11 cellular contexts compared by ENCODE assay signal in genomic region chr6:148521586-148521985, GRCh38.
DNase-seq lines count a peak whose midpoint lies in the region; ATAC-seq and TF ChIP-seq lines count a peak whose summit lies in the region.
"Had no signal": no experiment of that assay in that cellular context is flagged by ENCODE, and none has a peak within 500 bp of the region (broad histone marks: within the 10 kb centered on the region; RNA-seq: fewer than 3 reads in every experiment).

No MANE protein-coding gene starts in this region.

- peak overlapping the region; percentile 38 to 82 (median 60) for H3K27ac ChIP-seq in gastroesophageal sphincter
- H3K27ac ChIP-seq in suprapubic skin, result peak overlapping the region; percentile 69

- TF ChIP-seq CTCF in astrocyte of the spinal cord (IDR thresholded peaks at IDR 0.05; ENCODE audit: low read depth, low read length) (no peak), gastroesophageal sphincter (IDR thresholded peaks at IDR 0.05) (no peak), suprapubic skin (IDR thresholded peaks at IDR 0.05) (no peak)

- no peaks in the 10 kb centered on the region for H3K4me1 Mint-ChIP-seq in stimulated activated naive CD8-positive, alpha-beta T cell treated with anti-CD3 and anti-CD28 coated beads, Interleukin-15, amount 100 ng/mL, for 72 hours

- DNase-seq in activated CD4-positive, CD25-positive, alpha-beta regulatory T cell treated with anti-CD3 and anti-CD28 coated beads, Interleukin-2, amount 50 U/mL, for 72 hours, result no peak
- DNase-seq in astrocyte of the spinal cord (ENCODE audit: low read depth, low spot score), result peak; percentile 67
- no peak for DNase-seq in suprapubic skin (ENCODE audit: low spot score in 2 of 2)
- no peak for DNase-seq in A172 (ENCODE audit: low spot score)
- no peak for DNase-seq in stimulated activated naive CD8-positive, alpha-beta T cell treated with anti-CD3 and anti-CD28 coated beads, Interleukin-15, amount 100 ng/mL, for 72 hours
- no peak for DNase-seq in NCI-H1694 treated with DMSO at 0.1 percent for 48 hours (lab: John Stamatoyannopoulos, UW)
- DNase-seq: activated CD8-positive, alpha-beta memory T cell treated with anti-CD3 and anti-CD28 coated beads, Interleukin-2, amount 10 ng/mL, durations not matched to agents 7 days and 5 days; left colon had no signal

- H3K4me1 ChIP-seq in gastroesophageal sphincter, result peaks cover 6 to 96% (median 14%) of the 10 kb centered on the region in 3 donors
- H3K4me1 ChIP-seq in suprapubic skin, result peaks cover 61% of the 10 kb centered on the region

- peak overlapping the region in 1 of 2 donors; percentile 27 for H3K27ac Mint-ChIP-seq in stimulated activated naive CD8-positive, alpha-beta T cell treated with anti-CD3 and anti-CD28 coated beads, Interleukin-15, amount 100 ng/mL, for 72 hours
- H3K27ac Mint-ChIP-seq: activated CD8-positive, alpha-beta memory T cell treated with anti-CD3 and anti-CD28 coated beads, Interleukin-2, amount 10 ng/mL, durations not matched to agents 7 days and 5 days; dendritic cell treated with granulocyte-macrophage colony-stimulating factor and Interleukin-4, amounts not matched to agents 40 ng/mL and 50 ng/mL, for 4 days had no signal

- no peak overlapping the region for H3K4me3 ChIP-seq in astrocyte of the spinal cord (ENCODE audit: low read depth, low read length)
- no peak overlapping the region for H3K4me3 ChIP-seq in gastroesophageal sphincter
- no peak overlapping the region for H3K4me3 ChIP-seq in suprapubic skin

- 8 to 13% methylated on average over 1 of the region's 1 CpG for WGBS in gastroesophageal sphincter (ENCODE audit: low coverage in 1 of 2), 2 donors
- WGBS in suprapubic skin, result 11% methylated on average over 1 of the region's 1 CpG

- peak; percentile 40 to 65 for ATAC-seq in activated CD4-positive, CD25-positive, alpha-beta regulatory T cell treated with anti-CD3 and anti-CD28 coated beads, Interleukin-2, amount 50 U/mL, for 24 hours
- ATAC-seq in gastroesophageal sphincter, result peak; percentile 37
- no peak for ATAC-seq in stimulated activated naive CD8-positive, alpha-beta T cell treated with anti-CD3 and anti-CD28 coated beads, Interleukin-15, amount 100 ng/mL, for 72 hours
- ATAC-seq: activated CD8-positive, alpha-beta memory T cell treated with anti-CD3 and anti-CD28 coated beads, Interleukin-2, amount 10 ng/mL, durations not matched to agents 7 days and 5 days; left colon had no signal

- no peaks in the 10 kb centered on the region for H3K27me3 Mint-ChIP-seq in stimulated activated naive CD8-positive, alpha-beta T cell treated with anti-CD3 and anti-CD28 coated beads, Interleukin-15, amount 100 ng/mL, for 72 hours

- H3K4me3 Mint-ChIP-seq in stimulated activated naive CD8-positive, alpha-beta T cell treated with anti-CD3 and anti-CD28 coated beads, Interleukin-15, amount 100 ng/mL, for 72 hours, result no peak overlapping the region
- H3K4me3 Mint-ChIP-seq: activated CD8-positive, alpha-beta memory T cell treated with anti-CD3 and anti-CD28 coated beads, Interleukin-2, amount 10 ng/mL, durations not matched to agents 7 days and 5 days; dendritic cell treated with granulocyte-macrophage colony-stimulating factor and Interleukin-4, amounts not matched to agents 40 ng/mL and 50 ng/mL, for 4 days had no signal

- TF ChIP-seq POLR2A in gastroesophageal sphincter (IDR thresholded peaks at IDR 0.05) (no peak), suprapubic skin (IDR thresholded peaks at IDR 0.05) (no peak)

- H3K9me3 ChIP-seq in gastroesophageal sphincter (no peaks in the 10 kb centered on the region), suprapubic skin (no peaks in the 10 kb centered on the region)

- H3K9me3 Mint-ChIP-seq in stimulated activated naive CD8-positive, alpha-beta T cell treated with anti-CD3 and anti-CD28 coated beads, Interleukin-15, amount 100 ng/mL, for 72 hours, result no peaks in the 10 kb centered on the region
- H3K9me3 Mint-ChIP-seq: dendritic cell treated with granulocyte-macrophage colony-stimulating factor and Interleukin-4, amounts not matched to agents 40 ng/mL and 50 ng/mL, for 4 days had no signal

- H3K36me3 ChIP-seq in gastroesophageal sphincter (peaks cover 0 to 49% of the 10 kb centered on the region in 2 donors), suprapubic skin (peaks cover 43% of the 10 kb centered on the region)

- in situ Hi-C loops in astrocyte of the spinal cord (cut with HindIII; ENCODE audit: low sequenced_read_pairs), result no loop called here

- no peaks in the 10 kb centered on the region for H3K27me3 ChIP-seq in gastroesophageal sphincter
- no peaks in the 10 kb centered on the region for H3K27me3 ChIP-seq in suprapubic skin

- TF ChIP-seq EP300 in gastroesophageal sphincter (IDR thresholded peaks at IDR 0.05) (no peak), suprapubic skin (IDR thresholded peaks at IDR 0.05) (no peak)
